18 cellular contexts compared by ENCODE assay signal in genomic region chr17:68606451-68607307, GRCh38. TPM values are rescaled to one million over a fixed set of nuclear protein-coding genes. Genes with fewer than 3 reads are reported as not detected.
A peak's percentile ranks its signal among the peaks of the same experiment; 100 is the strongest.
DNase-seq lines count a peak whose midpoint lies in the region; ATAC-seq and TF ChIP-seq lines count a peak whose summit lies in the region.
"Had no signal": no experiment of that assay in that cellular context is flagged by ENCODE, and none has a peak within 500 bp of the region (broad histone marks: within the 10 kb centered on the region; RNA-seq: fewer than 3 reads in every experiment).

No MANE protein-coding gene starts in this region.

- DNase-seq in RPMI8226 (peak; percentile 73), left lobe of liver (ENCODE audit: low spot score) (peak; percentile 60), right lobe of liver (peak in 1 of 3 donors; percentile 61), transverse colon (no peak), breast epithelium (ENCODE audit: low spot score in 2 of 2) (no peak), EL (no peak)
- DNase-seq in activated CD8-positive, alpha-beta memory T cell treated with anti-CD3 and anti-CD28 coated beads, Interleukin-2, amount 50 U/mL, for 4 hours, result no peak
- DNase-seq: C1 segment of cervical spinal cord; CD8-positive, alpha-beta T cell; DMS 273 treated with DMSO at 0.1 percent for 48 hours; DMS79; GF-D8; GOT3; HFFc6 had no signal

- H3K4me3 ChIP-seq in right lobe of liver (no peak overlapping the region), transverse colon (no peak overlapping the region), breast epithelium (no peak overlapping the region)
- H3K4me3 ChIP-seq: HAP-1 had no signal

- H3K27me3 ChIP-seq in right lobe of liver (no peaks in the 10 kb centered on the region), transverse colon (peaks cover 17% of the 10 kb centered on the region), breast epithelium (no peaks in the 10 kb centered on the region)

- intact Hi-C loops in right lobe of liver (cut with DNase I), result no loop called here
- intact Hi-C loops in transverse colon (cut with DNase I; ENCODE audit: low total_unique reads), result no loop called here
- intact Hi-C loops in breast epithelium (cut with DNase I; ENCODE audit: low total_unique reads), result no loop called here

- H3K4me1 ChIP-seq in right lobe of liver (peaks cover 0 to 22% (median 4%) of the 10 kb centered on the region in 4 donors), transverse colon (peaks cover 0 to 1% (median 0%) of the 10 kb centered on the region in 4 donors), breast epithelium (no peaks in the 10 kb centered on the region)

- H3K27ac ChIP-seq in right lobe of liver (peak overlapping the region; percentile 25 to 57 (median 46)), transverse colon (no peak overlapping the region), breast epithelium (no peak overlapping the region)

- in situ Hi-C loops in transverse colon (cut with MboI; ENCODE audit: low pct_ligation_motif_present in 1 of 4, low pct_unique_long_range_greater_than_20kb in 1 of 4, low sequenced_read_pairs in 3 of 4), result no loop called here

- 32% methylated on average over 2 of the region's 2 CpGs for WGBS in right lobe of liver (ENCODE audit: insufficient coverage, low coverage, low lambda C conversion rate, missing lambda C conversion rate)
- WGBS in transverse colon (ENCODE audit: low coverage in 1 of 2), 2 donors, result 80 to 100% methylated on average over 1 to 2 of the region's 2 CpGs

- peak; percentile 70 for ATAC-seq in left lobe of liver
- peak; percentile 64 to 83 (median 69) for ATAC-seq in right lobe of liver
- ATAC-seq: CD8-positive, alpha-beta T cell had no signal

- no peak for TF ChIP-seq EP300 in transverse colon (IDR thresholded peaks at IDR 0.05; ENCODE audit: low read depth)

- H3K36me3 ChIP-seq in right lobe of liver (no peaks in the 10 kb centered on the region), transverse colon (no peaks in the 10 kb centered on the region), breast epithelium (no peaks in the 10 kb centered on the region)
- H3K36me3 ChIP-seq: HAP-1 had no signal

- H3K9me3 ChIP-seq in right lobe of liver, result peaks cover 0 to 4% (median 0%) of the 10 kb centered on the region in 4 donors
- peaks cover 22 to 33% of the 10 kb centered on the region in 2 donors for H3K9me3 ChIP-seq in transverse colon
- peaks cover 12 to 32% of the 10 kb centered on the region in 2 donors for H3K9me3 ChIP-seq in breast epithelium

- no peak for TF ChIP-seq CTCF in right lobe of liver (IDR thresholded peaks at IDR 0.05)
- TF ChIP-seq CTCF in transverse colon (IDR thresholded peaks at IDR 0.05), result no peak
- TF ChIP-seq CTCF in breast epithelium (IDR thresholded peaks at IDR 0.05), result no peak

- TF ChIP-seq POLR2A in right lobe of liver (IDR thresholded peaks at IDR 0.05), result no peak
- no peak for TF ChIP-seq POLR2A in transverse colon (IDR thresholded peaks at IDR 0.05)
- TF ChIP-seq POLR2A in breast epithelium (IDR thresholded peaks at IDR 0.05), result no peak

RNA-seq across cellular contexts. Expression of gene FAM20A, which starts 5.5 kb away (rescaled TPM):
- 52.4 TPM for total RNA-seq in left lobe of liver
- total RNA-seq in right lobe of liver, result 10 to 100 TPM; 28.2 to 86.0 (median 45.0) TPM
- total RNA-seq in transverse colon, result 1 to 10 TPM; 1.5 to 4.1 (median 3.5) TPM
- total RNA-seq in breast epithelium, result 10 to 100 TPM in 2 of 3 donors, 1 to 10 TPM in 1; 6.2 to 28.8 (median 11.3) TPM
- total RNA-seq: A172; A673; CD8-positive, alpha-beta T cell; G401; HFFc6 had no signal

Comparison
In these comparisons a context has a peak if more than half of its experiments do, and no peak if none do; other contexts are left out.
1. DNase-seq: peak in RPMI8226 (single experiment) and left lobe of liver (single experiment); none in transverse colon (single experiment), breast epithelium (0 of 2), activated CD8-positive, alpha-beta memory T cell treated with anti-CD3 and anti-CD28 coated beads, Interleukin-2, amount 50 U/mL, for 4 hours (single experiment) and EL (single experiment).
2. H3K27ac ChIP-seq: peak in right lobe of liver (3 of 3); none in transverse colon (0 of 4) and breast epithelium (0 of 2).